Comparison of ENCODE assay signal across 1 cellular context in the genomic region with DNA sequence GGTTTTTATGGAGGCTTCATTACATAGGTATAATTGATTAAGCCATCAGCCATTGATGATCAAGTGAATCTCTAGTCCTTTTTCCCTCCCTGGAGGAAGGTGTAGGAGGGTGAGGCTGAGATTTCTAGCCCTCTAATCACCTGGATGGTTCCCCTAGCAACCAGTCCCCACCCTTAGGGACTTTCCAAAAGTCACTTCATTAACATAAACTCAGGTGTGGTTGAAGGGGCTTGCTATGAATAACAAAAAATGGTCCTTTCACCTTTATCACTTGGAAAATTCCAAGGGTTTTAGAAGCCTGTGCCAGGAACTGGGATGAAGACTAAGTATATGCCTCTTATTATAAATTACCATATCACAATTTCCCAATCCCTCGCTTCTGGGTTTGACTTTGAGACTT.
A peak's percentile ranks its signal among the peaks of the same experiment; 100 is the strongest.
TF ChIP-seq lines count a peak whose summit lies in the region.

No MANE protein-coding gene starts in this region.

TF ChIP-seq in H1, 55 proteins besides CTCF, POLR2A, EP300 and RAD21:
- no peak for TF ChIP-seq JUN (IDR thresholded peaks at IDR 0.05; ENCODE audit: low read depth, low read length)
- no peak for TF ChIP-seq NANOG (IDR thresholded peaks at IDR 0.05; ENCODE audit: insufficient read depth, low read depth, low read length, poor library complexity, severe bottlenecking)
- TF ChIP-seq HDAC2 (IDR thresholded peaks at IDR 0.05; ENCODE audit: borderline replicate concordance in 1 of 2, low read depth in 2 of 2, low read length in 2 of 2) = no peak
- no peak for TF ChIP-seq CBX8 (IDR thresholded peaks at IDR 0.05; ENCODE audit: borderline replicate concordance, low read depth, low read length)
- TF ChIP-seq SP1 (IDR thresholded peaks at IDR 0.05; ENCODE audit: low read depth, low read length) = peak; percentile 65; the same call in 1 of the 2 replicates
- TF ChIP-seq POU5F1 (IDR thresholded peaks at IDR 0.05; ENCODE audit: low read depth, low read length) = no peak
- no peak for TF ChIP-seq TBP (IDR thresholded peaks at IDR 0.05; ENCODE audit: low read depth, low read length)
- TF ChIP-seq GABPA (IDR thresholded peaks at IDR 0.05; ENCODE audit: borderline replicate concordance, insufficient read depth, low read length) = no peak
